ENCODE assay signal across 27 cellular contexts in genomic region chr15:62636823-62637320, GRCh38.
DNase-seq lines count a peak whose midpoint lies in the region; ATAC-seq, FAIRE-seq and TF ChIP-seq lines count a peak whose summit lies in the region.
"Had no signal": no experiment of that assay in that cellular context is flagged by ENCODE, and none has a peak within 500 bp of the region (broad histone marks: within the 10 kb centered on the region; RNA-seq: fewer than 3 reads in every experiment).

No MANE protein-coding gene starts in this region.

- CTCF ChIA-PET in H1 (lab: Charles Lee; ENCODE audit: partially characterized antibody) = interaction anchor here (1.2 to 2.1 kb wide), 2 partner anchors 12 kb away, joined by 4 to 6 read pairs; no protein-coding TSS in a partner anchor

- H4K8ac ChIP-seq in H1 (ENCODE audit: extremely low read depth, insufficient read depth, low read length) = no peak overlapping the region

- H4K20me1 ChIP-seq in OCI-LY3 (ENCODE audit: insufficient read depth, low read length) (no peaks in the 10 kb centered on the region), H1 (replicated peaks in 1 of 2; ENCODE audit: control insufficient read depth in 1 of 2, insufficient read depth in 2 of 2, low read length in 2 of 2) (no peaks in the 10 kb centered on the region)

- H3K27ac ChIP-seq in OCI-LY3 (ENCODE audit: low read length) (no peak overlapping the region), H1 (ENCODE audit: low read depth, low read length) (no peak overlapping the region)
- H3K27ac ChIP-seq: 22Rv1, HL-60, Peyer's patch, SJCRH30 had no signal

- H3K4me1 ChIP-seq in OCI-LY3 (ENCODE audit: low read length) (peaks cover 12% of the 10 kb centered on the region), H1 (replicated peaks in 1 of 4; ENCODE audit: control insufficient read depth in 3 of 4, insufficient read depth in 4 of 4, low read length in 3 of 4) (peaks cover 0 to 13% (median 5%) of the 10 kb centered on the region in 4 experiments; a peak in 5 of 7 replicates)
- H3K4me1 ChIP-seq: SJCRH30 had no signal

- TF ChIP-seq CTCF in OCI-LY3 (IDR thresholded peaks at IDR 0.05; ENCODE audit: low read depth, low read length) (no peak), H1 (IDR thresholded peaks at IDR 0.05; ENCODE audit: control extremely low read depth in 1 of 3, insufficient read depth in 1 of 3, low read depth in 1 of 3, low read length in 3 of 3) (no peak)

- H3K14ac ChIP-seq in H1 (ENCODE audit: insufficient read length) = no peak overlapping the region

- TF ChIP-seq EP300 in H1 (IDR thresholded peaks at IDR 0.05; ENCODE audit: borderline replicate concordance in 1 of 2, low read depth in 2 of 2, low read length in 2 of 2) = no peak

- no peaks in the 10 kb centered on the region for H3K36me3 ChIP-seq in OCI-LY3 (replicated peaks; ENCODE audit: low read depth, low read length)
- H3K36me3 ChIP-seq in H1 (ENCODE audit: control insufficient read depth in 2 of 4, insufficient read depth in 4 of 4, low read length in 3 of 4) = no peaks in the 10 kb centered on the region; a peak in 1 of 8 replicates
- H3K36me3 ChIP-seq: Peyer's patch, SJCRH30 had no signal

- 56% methylated on average over 5 of the region's 5 CpGs; no CpG with 5 or more reads in 1 of the 2 experiments for WGBS in H1 (ENCODE audit: extremely low coverage in 1 of 2, insufficient coverage in 1 of 2, insufficient read length in 1 of 2, insufficient replicate concordance in 2 of 2, low coverage in 1 of 2, low lambda C conversion rate in 2 of 2, missing lambda C conversion rate in 1 of 2), 2 experiments

- POLR2A ChIA-PET in H1 (lab: Charles Lee; ENCODE audit: partially characterized antibody) = interaction anchor here (1.6 kb wide), 1 partner anchor 411 kb away, joined by 4 read pairs; no protein-coding TSS in a partner anchor

- no peak overlapping the region; the same call in 1 of the 2 replicates for H2BK5ac ChIP-seq in H1 (ENCODE audit: low read depth, low read length)

- no peak overlapping the region for H3K56ac ChIP-seq in H1 (replicated peaks; ENCODE audit: insufficient read length, low read depth, low read length)

- peak in 2 of 3 experiments; percentile 11 to 30 for DNase-seq in NCI-H1417 (lab: John Stamatoyannopoulos, UW)
- no peak for DNase-seq in NCI-H1417 treated with DMSO at 0.1 percent for 48 hours (lab: John Stamatoyannopoulos, UW)
- no peak for DNase-seq in H1 (ENCODE audit: low read depth in 1 of 2, low spot score in 2 of 2)
- no peak for DNase-seq in NK-92 (lab: John Stamatoyannopoulos, UW; ENCODE audit: unreplicated experiment)
- DNase-seq in H4 (ENCODE audit: low spot score) = no peak
- DNase-seq: C1 segment of cervical spinal cord; Calu3; CD8-positive, alpha-beta T cell; DMS153; H7; HFFc6; KG1; NCI-H1092; NCI-H146; NCI-H2029; NCI-H2171; NCI-H446; NK-92 treated with Interleukin-12 subunit alpha and Interleukin-12 subunit beta, amount 100 ng/mL, for 24 hours; Peyer's patch had no signal

- TF ChIP-seq POLR2A in H1 (IDR thresholded peaks at IDR 0.05; ENCODE audit: control extremely low read depth in 1 of 2, low read depth in 2 of 2, low read length in 2 of 2) = no peak

- H2AFZ ChIP-seq in OCI-LY3 (ENCODE audit: low read depth, low read length) (no peak overlapping the region), H1 (ENCODE audit: low read length) (no peak overlapping the region)

- H3K9ac ChIP-seq in OCI-LY3 (ENCODE audit: low read length) (no peak overlapping the region), H1 (replicated peaks in 1 of 4; ENCODE audit: extremely low read depth in 1 of 4, low read depth in 3 of 4, low read length in 3 of 4) (no peak overlapping the region)

- ATAC-seq in HG03439 (IDR thresholded peaks at IDR 0.05; ENCODE audit: unreplicated experiment) (no peak), esophagus mucosa (no peak)
- ATAC-seq: CD8-positive, alpha-beta T cell had no signal

- H3K9me3 ChIP-seq in OCI-LY3 (ENCODE audit: insufficient read depth, low read length) (no peaks in the 10 kb centered on the region), H1 (ENCODE audit: insufficient read depth in 2 of 2, low read depth in 1 of 2, low read length in 1 of 2) (no peaks in the 10 kb centered on the region)
- H3K9me3 ChIP-seq: Peyer's patch, SJCRH30 had no signal

- H3K4me3 ChIP-seq in OCI-LY3 (ENCODE audit: low read length) (no peak overlapping the region), H1 (ENCODE audit: extremely low read depth in 1 of 4, insufficient read depth in 2 of 4, low read depth in 3 of 4, low read length in 4 of 4) (no peak overlapping the region)
- H3K4me3 ChIP-seq: Peyer's patch, SJCRH30 had no signal

- no peak for FAIRE-seq in H1 (lab: Jason Lieb, UNC)
- FAIRE-seq: GM12892, GM18507 had no signal

- TF ChIP-seq RAD21 in H1 (IDR thresholded peaks at IDR 0.05 in 1 of 2, conservative IDR thresholded peaks at IDR 0.05 in 1 of 2; ENCODE audit: low read depth in 2 of 2, low read length in 2 of 2) = no peak

- no peak overlapping the region for H3K23ac ChIP-seq in H1 (ENCODE audit: insufficient read length)

- no peak overlapping the region for H2BK15ac ChIP-seq in H1 (ENCODE audit: low read length)

- no peak overlapping the region for H3K18ac ChIP-seq in H1 (ENCODE audit: extremely low read depth, low read length)

- H2AK5ac ChIP-seq in H1 (ENCODE audit: low read depth, low read length) = no peak overlapping the region

- H3K79me1 ChIP-seq in H1 (ENCODE audit: low read depth, low read length) = no peaks in the 10 kb centered on the region

- H2BK12ac ChIP-seq in H1 (ENCODE audit: low read depth, low read length) = no peak overlapping the region

- peak overlapping the region; percentile 38 for H3K4me2 ChIP-seq in OCI-LY3 (ENCODE audit: low read length)
- H3K4me2 ChIP-seq in H1 (ENCODE audit: insufficient read depth in 1 of 2, low read depth in 2 of 2, low read length in 2 of 2) = peak overlapping the region; percentile 26 to 66; a peak in 3 of 4 replicates

- no peaks in the 10 kb centered on the region for H3K23me2 ChIP-seq in H1 (ENCODE audit: low read depth, low read length)

- H3K27me3 ChIP-seq in OCI-LY3 (ENCODE audit: low read depth, low read length) = no peaks in the 10 kb centered on the region
- no peaks in the 10 kb centered on the region for H3K27me3 ChIP-seq in H1 (replicated peaks in 1 of 4; ENCODE audit: control insufficient read depth in 3 of 4, extremely low read depth in 1 of 4, insufficient read depth in 3 of 4, low read length in 3 of 4)
- H3K27me3 ChIP-seq: Peyer's patch, SJCRH30 had no signal

- H4K5ac ChIP-seq in H1 (ENCODE audit: insufficient read length, low read depth, low read length) = no peak overlapping the region

- H3K79me2 ChIP-seq in OCI-LY3 (ENCODE audit: low read length) (no peaks in the 10 kb centered on the region), H1 (ENCODE audit: control insufficient read depth in 1 of 2, insufficient read depth in 2 of 2, low read length in 2 of 2) (no peaks in the 10 kb centered on the region)

- no peak overlapping the region for H2BK20ac ChIP-seq in H1 (ENCODE audit: low read length)

- H3K4ac ChIP-seq in H1 (replicated peaks; ENCODE audit: insufficient read length, low read depth, low read length) = no peak overlapping the region

- no peak overlapping the region for H4K91ac ChIP-seq in H1 (replicated peaks; ENCODE audit: insufficient read length, low read length)

- no peak overlapping the region for H2BK120ac ChIP-seq in H1 (replicated peaks; ENCODE audit: low read depth, low read length)

TF ChIP-seq in H1, 55 proteins besides CTCF, POLR2A, EP300 and RAD21:
- no peak for TF ChIP-seq JUN (IDR thresholded peaks at IDR 0.05; ENCODE audit: low read depth, low read length)
- TF ChIP-seq, protein P1, sequence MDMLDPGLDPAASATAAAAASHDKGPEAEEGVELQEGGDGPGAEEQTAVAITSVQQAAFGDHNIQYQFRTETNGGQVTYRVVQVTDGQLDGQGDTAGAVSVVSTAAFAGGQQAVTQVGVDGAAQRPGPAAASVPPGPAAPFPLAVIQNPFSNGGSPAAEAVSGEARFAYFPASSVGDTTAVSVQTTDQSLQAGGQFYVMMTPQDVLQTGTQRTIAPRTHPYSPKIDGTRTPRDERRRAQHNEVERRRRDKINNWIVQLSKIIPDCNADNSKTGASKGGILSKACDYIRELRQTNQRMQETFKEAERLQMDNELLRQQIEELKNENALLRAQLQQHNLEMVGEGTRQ (IDR thresholded peaks at IDR 0.05; ENCODE audit: low read length) = no peak
- no peak for TF ChIP-seq TEAD4 (IDR thresholded peaks at IDR 0.05; ENCODE audit: low read depth, low read length)
- no peak for TF ChIP-seq SIRT6 (IDR thresholded peaks at IDR 0.05; ENCODE audit: low read length)
- TF ChIP-seq TAF7 (optimal IDR thresholded peaks at IDR 0.05; ENCODE audit: borderline replicate concordance, low read depth, low read length) = no peak
- TF ChIP-seq GTF2F1 (IDR thresholded peaks at IDR 0.05; ENCODE audit: borderline replicate concordance, low read depth, low read length) = no peak
- no peak for TF ChIP-seq BACH1 (IDR thresholded peaks at IDR 0.05; ENCODE audit: low read length)
- TF ChIP-seq SIX5 (IDR thresholded peaks at IDR 0.05; ENCODE audit: low read depth, low read length) = no peak
- no peak for TF ChIP-seq YY1 (IDR thresholded peaks at IDR 0.05; ENCODE audit: low read depth, low read length)

Comparison
In these comparisons a context has a peak if more than half of its experiments do, and no peak if none do; other contexts are left out.
1. DNase-seq: peak in NCI-H1417 (2 of 3); none in NCI-H1417 treated with DMSO at 0.1 percent for 48 hours (single experiment), H1 (0 of 2), NK-92 (single experiment) and H4 (single experiment).